Comparison of ENCODE assay signal across 14 cellular contexts in genomic region chr9:133584559-133585476, GRCh38. TPM values are rescaled to one million over a fixed set of nuclear protein-coding genes. Genes with fewer than 3 reads are reported as not detected.
DNase-seq lines count a peak whose midpoint lies in the region; ATAC-seq, FAIRE-seq and TF ChIP-seq lines count a peak whose summit lies in the region.
"Had no signal": no experiment of that assay in that cellular context is flagged by ENCODE, and none has a peak within 500 bp of the region (broad histone marks: within the 10 kb centered on the region; RNA-seq: fewer than 3 reads in every experiment).

No MANE protein-coding gene starts in this region.

- no peaks in the 10 kb centered on the region for H3K79me2 ChIP-seq in GM12878 (ENCODE audit: control insufficient read depth, insufficient read depth, low read length)

- no peak overlapping the region for H3K27ac ChIP-seq in GM12878 (ENCODE audit: control insufficient read depth, insufficient read depth)

- peak overlapping the region; percentile 61 for H3K4me3 Mint-ChIP-seq in nephron progenitor cell
- H3K4me3 Mint-ChIP-seq: activated T-helper 1 cell treated with anti-CD3 and anti-CD28 coated beads, Interleukin-12 subunit alpha, Interleukin-12 subunit beta, Interleukin-2, Interleukin-4 antibody, amounts not matched to agents 30 ng/mL and 10 ng/mL and 1 ng/mL, durations not matched to agents 14 hours and 24 hours and 36 hours; effector memory CD8-positive, alpha-beta T cell had no signal

- ATAC-seq in GM12878 (no peak), GM18873 (IDR thresholded peaks at IDR 0.05; ENCODE audit: low FRiP score, unreplicated experiment) (no peak), GM19455 (IDR thresholded peaks at IDR 0.05; ENCODE audit: unreplicated experiment) (no peak)
- ATAC-seq: effector memory CD8-positive, alpha-beta T cell had no signal

- SMC1A ChIA-PET in GM12878 (lab: Charles Lee; ENCODE audit: uncharacterized antibody, unreplicated experiment): no interaction called here

- intact Hi-C loops in GM12878 (cut with micrococcal nuclease; ENCODE audit: unreplicated experiment): loop anchor here (5.0 to 10.0 kb wide), 2 partner anchors 140 to 407 kb away; partner anchors contain the start of gene VAV2

- POLR2A ChIA-PET in GM12878 (lab: Charles Lee): interaction anchor here (0.7 kb wide), 1 partner anchor 409 kb away, joined by 5 read pairs; no protein-coding TSS in a partner anchor

- in situ Hi-C loops in GM12878 (cut with MboI): no loop called here

- no peaks in the 10 kb centered on the region; the same call in 2 of the 3 replicates for H3K9me3 ChIP-seq in GM12878 (replicated peaks; ENCODE audit: control insufficient read depth, insufficient read depth, low read length)

- H3K27me3 Mint-ChIP-seq in nephron progenitor cell (ENCODE audit: low read depth, poor library complexity): peaks cover 12% of the 10 kb centered on the region

- FAIRE-seq in GM12878 (lab: Jason Lieb, UNC): no peak
- FAIRE-seq: islet of Langerhans had no signal

- peak; percentile 42 for DNase-seq in GM03348 (ENCODE audit: low spot score)
- peak; percentile 93 for DNase-seq in NCI-H2081 treated with DMSO at 0.1 percent for 48 hours (lab: John Stamatoyannopoulos, UW)
- DNase-seq in GM12878 (ENCODE audit: low read depth, low spot score): no peak
- DNase-seq in nephron progenitor cell: no peak
- DNase-seq in LoVo (ENCODE audit: low spot score): no peak
- no peak for DNase-seq in occipital lobe (lab: John Stamatoyannopoulos, UW)
- DNase-seq: effector memory CD8-positive, alpha-beta T cell; SW 1271 had no signal

- no peak for TF ChIP-seq RAD21 in GM12878 (IDR thresholded peaks at IDR 0.05; ENCODE audit: insufficient read depth, low read depth, low read length)

- no peak overlapping the region for H3K9ac ChIP-seq in GM12878 (ENCODE audit: control insufficient read depth, insufficient read depth, low read length)

- no peaks in the 10 kb centered on the region for H3K4me1 ChIP-seq in GM12878 (ENCODE audit: control insufficient read depth, insufficient read depth, low read length)

- WGBS in GM12878 (ENCODE audit: insufficient coverage, insufficient replicate concordance, low lambda C conversion rate, missing lambda C conversion rate): 8% methylated on average over 25 of the region's 28 CpGs

- no peak overlapping the region for H3K4me3 ChIP-seq in GM12878

- no peaks in the 10 kb centered on the region for H4K20me1 ChIP-seq in GM12878 (ENCODE audit: control insufficient read depth, insufficient read depth)

- no peak for TF ChIP-seq EP300 in GM12878 (IDR thresholded peaks at IDR 0.05; ENCODE audit: borderline replicate concordance in 1 of 2, control insufficient read depth in 1 of 2, low read depth in 2 of 2, low read length in 2 of 2)

- no peak overlapping the region for H3K27ac Mint-ChIP-seq in nephron progenitor cell
- H3K27ac Mint-ChIP-seq: activated T-helper 1 cell treated with anti-CD3 and anti-CD28 coated beads, Interleukin-12 subunit alpha, Interleukin-12 subunit beta, Interleukin-2, Interleukin-4 antibody, amounts not matched to agents 30 ng/mL and 10 ng/mL and 1 ng/mL, durations not matched to agents 14 hours and 24 hours and 36 hours; effector memory CD8-positive, alpha-beta T cell had no signal

- H3K27me3 ChIP-seq in GM12878 (replicated peaks in 1 of 2; ENCODE audit: control insufficient read depth in 2 of 2, insufficient read depth in 2 of 2, low read length in 1 of 2): peaks cover 18 to 28% of the 10 kb centered on the region in 2 experiments

- no peak overlapping the region for H3K4me2 ChIP-seq in GM12878 (ENCODE audit: control insufficient read depth, insufficient read depth)

- TF ChIP-seq CTCF in GM12878 (IDR thresholded peaks at IDR 0.05 in 2 of 3, conservative IDR thresholded peaks at IDR 0.05 in 1 of 3; ENCODE audit: control insufficient read depth in 2 of 3, extremely low read depth in 1 of 3, insufficient read depth in 1 of 3, low read depth in 3 of 3, low read length in 3 of 3): no peak
- no peak for TF ChIP-seq CTCF in nephron progenitor cell (IDR thresholded peaks at IDR 0.05)

- RAD21 ChIA-PET in GM12878 (lab: Charles Lee; ENCODE audit: unreplicated experiment): no interaction called here

- TF ChIP-seq POLR2A in GM12878 (IDR thresholded peaks at IDR 0.05; ENCODE audit: low read depth, low read length): no peak

- H3K4me1 Mint-ChIP-seq in nephron progenitor cell: peaks cover 66% of the 10 kb centered on the region

- CTCF ChIA-PET in GM12878 (lab: Yijun Ruan, JAX): no interaction called here

- BruUV-seq in GM12878 (replicated peaks; lab: Mats Ljungman, UMichigan): no TSS peak

- no peaks in the 10 kb centered on the region for H3K36me3 Mint-ChIP-seq in nephron progenitor cell (ENCODE audit: low read depth)

- no peak overlapping the region for H2AFZ ChIP-seq in GM12878 (ENCODE audit: control insufficient read depth, low read depth, low read length)

- H3K9me3 Mint-ChIP-seq in nephron progenitor cell: peaks cover 6% of the 10 kb centered on the region

- H3K36me3 ChIP-seq in GM12878 (ENCODE audit: control insufficient read depth in 2 of 2, insufficient read depth in 2 of 2, low read length in 1 of 2): no peaks in the 10 kb centered on the region

TF ChIP-seq in GM12878, 131 proteins besides CTCF, POLR2A, EP300 and RAD21:
- TF ChIP-seq SMAD5 (IDR thresholded peaks at IDR 0.05; ENCODE audit: low read depth) (no peak), SUZ12 (IDR thresholded peaks at IDR 0.05; ENCODE audit: unreplicated experiment) (peak; percentile 10), SREBF1 (IDR thresholded peaks at IDR 0.05; ENCODE audit: low read length) (no peak)

RNA-seq across cellular contexts. Expression of gene FAM163B, which starts 24.4 kb away (rescaled TPM):
- total RNA-seq in GM12878 (2013; cell fraction: nucleolus; rRNA removed): not detected in 2 replicates
- total RNA-seq in GM12878 (2014; rRNA removed): not detected in 2 replicates
- total RNA-seq in GM12878 (2014; rRNA removed; fragmentation: Illumina TruSeq; extraction: Trizol): not detected in 2 replicates
- not detected in 2 replicates for total RNA-seq in GM12878 (2021)
- polyA plus RNA-seq in GM12878 (2011; ENCODE audit: low read depth): not detected
- not detected in 2 replicates for polyA plus RNA-seq in GM12878 (2011; rRNA removed)
- polyA plus RNA-seq in GM12878 (2011; cell fraction: cytosol; rRNA removed): not detected in 2 replicates
- polyA plus RNA-seq in GM12878 (2011; cell fraction: nucleus; rRNA removed): 0.13 and 0.28 TPM in 2 replicates
- polyA plus RNA-seq in GM12878 (2012): not detected in 2 replicates
- polyA plus RNA-seq in GM12878 (2014; fragmentation: Illumina TruSeq; extraction: Trizol): not detected in 2 replicates
- polyA plus RNA-seq in GM12878 (2014; fragmentation: Nextera tagmentation; extraction: Ambion mirVana): not detected
- polyA plus RNA-seq in GM12878 (2014; rRNA removed): not detected in 2 replicates
- not detected for polyA plus RNA-seq in GM12878 (2016; fragmentation: Nextera tagmentation; extraction: Ambion mirVana)
- polyA minus RNA-seq in GM12878 (2011; rRNA and poly(A)+ RNA removed): not detected in 2 replicates
- not detected in 2 replicates for polyA minus RNA-seq in GM12878 (2011; cell fraction: cytosol; rRNA and poly(A)+ RNA removed)
- 0.36 TPM in 1 of 2 replicates, not detected in the other for polyA minus RNA-seq in GM12878 (2011; cell fraction: nucleus; rRNA and poly(A)+ RNA removed)
- 16.5 TPM for total RNA-seq in occipital lobe
- total RNA-seq: activated T-helper 1 cell treated with anti-CD3 and anti-CD28 coated beads, Interleukin-12 subunit alpha, Interleukin-12 subunit beta, Interleukin-2, Interleukin-4 antibody, amounts not matched to agents 30 ng/mL and 10 ng/mL and 1 ng/mL, durations not matched to agents 14 hours and 24 hours and 36 hours; Daoy; skeletal muscle tissue had no signal

RNA-seq across cellular contexts. Expression of gene ADAMTSL2, which starts 50.3 kb away (rescaled TPM):
- total RNA-seq in GM12878 (2013; cell fraction: nucleolus; rRNA removed): not detected in 2 replicates
- total RNA-seq in GM12878 (2014; rRNA removed) (not detected in 2 replicates), GM12878 (2014; rRNA removed; fragmentation: Illumina TruSeq; extraction: Trizol) (not detected in 2 replicates), GM12878 (2021) (0.05 TPM in 1 of 2 replicates, not detected in the other), occipital lobe (3.3 TPM)
- polyA plus RNA-seq in GM12878 (2011; ENCODE audit: low read depth): not detected
- polyA plus RNA-seq in GM12878 (2011; rRNA removed) (0.07 TPM in 1 of 2 replicates, not detected in the other), GM12878 (2014; fragmentation: Illumina TruSeq; extraction: Trizol) (not detected in 2 replicates), GM12878 (2014; fragmentation: Nextera tagmentation; extraction: Ambion mirVana) (not detected), GM12878 (2014; rRNA removed) (0.04 TPM in 1 of 2 replicates, not detected in the other), GM12878 (2016; fragmentation: Nextera tagmentation; extraction: Ambion mirVana) (not detected)
- polyA plus RNA-seq in GM12878 (2011; cell fraction: cytosol; rRNA removed): 0.10 and 0.12 TPM in 2 replicates
- polyA plus RNA-seq in GM12878 (2011; cell fraction: nucleus; rRNA removed): 0.35 and 0.40 TPM in 2 replicates
- polyA plus RNA-seq in GM12878 (2012): 0.10 TPM in 1 of 2 replicates, not detected in the other
- 0.21 and 0.22 TPM in 2 replicates for polyA minus RNA-seq in GM12878 (2011; rRNA and poly(A)+ RNA removed)
- polyA minus RNA-seq in GM12878 (2011; cell fraction: cytosol; rRNA and poly(A)+ RNA removed): not detected in 2 replicates
- 0.12 and 0.19 TPM in 2 replicates for polyA minus RNA-seq in GM12878 (2011; cell fraction: nucleus; rRNA and poly(A)+ RNA removed)
- total RNA-seq: activated T-helper 1 cell treated with anti-CD3 and anti-CD28 coated beads, Interleukin-12 subunit alpha, Interleukin-12 subunit beta, Interleukin-2, Interleukin-4 antibody, amounts not matched to agents 30 ng/mL and 10 ng/mL and 1 ng/mL, durations not matched to agents 14 hours and 24 hours and 36 hours; Daoy had no signal

RNA-seq across cellular contexts. Expression of gene DBH, which starts 51.3 kb away (rescaled TPM):
- not detected in 2 replicates for total RNA-seq in GM12878 (2013; cell fraction: nucleolus; rRNA removed)
- 0.05 TPM in 1 of 2 replicates, not detected in the other for total RNA-seq in GM12878 (2014; rRNA removed)
- total RNA-seq in GM12878 (2014; rRNA removed; fragmentation: Illumina TruSeq; extraction: Trizol): not detected in 2 replicates
- total RNA-seq in GM12878 (2021): not detected in 2 replicates
- polyA plus RNA-seq in GM12878 (2011; ENCODE audit: low read depth): not detected
- polyA plus RNA-seq in GM12878 (2011; rRNA removed): not detected in 2 replicates
- not detected in 2 replicates for polyA plus RNA-seq in GM12878 (2011; cell fraction: cytosol; rRNA removed)
- polyA plus RNA-seq in GM12878 (2011; cell fraction: nucleus; rRNA removed): not detected in 2 replicates
- polyA plus RNA-seq in GM12878 (2012): 0.04 and 0.06 TPM in 2 replicates
- polyA plus RNA-seq in GM12878 (2014; fragmentation: Illumina TruSeq; extraction: Trizol): not detected in 2 replicates
- polyA plus RNA-seq in GM12878 (2014; fragmentation: Nextera tagmentation; extraction: Ambion mirVana): not detected
- not detected in 2 replicates for polyA plus RNA-seq in GM12878 (2014; rRNA removed)
- polyA plus RNA-seq in GM12878 (2016; fragmentation: Nextera tagmentation; extraction: Ambion mirVana): not detected
- polyA minus RNA-seq in GM12878 (2011; rRNA and poly(A)+ RNA removed): not detected in 2 replicates
- polyA minus RNA-seq in GM12878 (2011; cell fraction: cytosol; rRNA and poly(A)+ RNA removed): not detected in 2 replicates
- not detected in 2 replicates for polyA minus RNA-seq in GM12878 (2011; cell fraction: nucleus; rRNA and poly(A)+ RNA removed)
- not detected for total RNA-seq in occipital lobe
- total RNA-seq: activated T-helper 1 cell treated with anti-CD3 and anti-CD28 coated beads, Interleukin-12 subunit alpha, Interleukin-12 subunit beta, Interleukin-2, Interleukin-4 antibody, amounts not matched to agents 30 ng/mL and 10 ng/mL and 1 ng/mL, durations not matched to agents 14 hours and 24 hours and 36 hours; Daoy; skeletal muscle tissue had no signal

Comparison
In these comparisons a context has a peak if more than half of its experiments do, and no peak if none do; other contexts are left out.
1. DNase-seq: peak in GM03348 (single experiment) and NCI-H2081 treated with DMSO at 0.1 percent for 48 hours (single experiment); none in GM12878 (single experiment), nephron progenitor cell (single experiment), LoVo (single experiment) and occipital lobe (single experiment).
2. RNA of gene FAM163B, which starts 24.4 kb away (total RNA-seq): 16.5 TPM in occipital lobe (single experiment); not detected in GM12878; every median in the first group is over 10 times any median in the second.